In the genomic region with DNA sequence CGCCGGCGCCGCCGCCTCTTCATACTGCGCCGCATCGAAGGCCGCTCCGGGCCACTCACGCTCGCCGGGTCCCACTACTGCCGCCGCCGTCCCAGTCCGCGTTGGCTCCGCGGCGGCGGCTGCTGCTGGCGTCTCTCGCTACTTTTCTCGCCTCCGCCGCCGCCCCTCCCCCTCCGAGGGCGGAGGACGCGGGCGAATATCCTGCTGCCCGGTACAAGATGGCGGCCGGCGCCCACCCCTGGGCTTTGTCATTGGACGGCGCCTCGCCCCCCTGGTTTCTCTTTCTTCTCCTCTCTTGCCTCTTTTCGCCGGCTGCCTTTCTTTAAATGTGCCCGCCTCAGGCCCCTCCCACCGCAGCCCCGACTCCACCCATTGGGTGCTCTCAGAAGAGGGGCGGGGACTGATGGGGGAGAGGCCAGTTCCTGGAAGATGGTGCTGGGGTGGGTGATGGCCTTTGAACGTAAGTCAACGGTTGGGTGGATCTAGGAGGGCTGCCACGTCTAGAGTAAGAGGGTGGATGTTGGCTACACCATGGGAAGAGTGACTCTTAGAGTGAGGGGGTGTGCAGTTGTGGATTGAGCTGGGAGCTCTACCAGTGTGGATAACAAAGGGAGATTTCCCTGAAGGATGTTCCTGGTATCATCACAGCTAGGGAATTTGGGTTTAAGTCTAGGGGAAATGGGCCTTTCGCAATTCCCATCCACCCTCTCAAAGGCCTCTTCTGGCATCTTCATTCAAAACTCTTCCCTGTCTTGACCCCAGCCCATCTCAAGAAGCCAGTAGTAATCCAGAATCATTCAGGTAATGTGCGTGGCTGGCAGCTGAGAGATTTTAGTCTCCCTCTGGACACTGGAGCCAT, we compare ENCODE assay signal across 8 cellular contexts. TPM values are rescaled to one million over a fixed set of nuclear protein-coding genes. Genes with fewer than 3 reads are reported as not detected.
DNase-seq lines count a peak whose midpoint lies in the region; ATAC-seq, FAIRE-seq and TF ChIP-seq lines count a peak whose summit lies in the region.

A gene (minus strand): TSS at position 297 of the 859 bp plus-strand sequence. CDS start 262 bp downstream, at position 35.

- H3K4me3 ChIP-seq in GM06990 (replicated peaks; ENCODE audit: low read depth, low read length) (peak within 1 kb of the TSS; percentile 96), pancreas (peak within 1 kb of the TSS; percentile 70 to 91 (median 84)), tibial artery (peak within 1 kb of the TSS; percentile 66 to 97)

- H3K4me3 Mint-ChIP-seq in activated naive CD8-positive, alpha-beta T cell = peak within 1 kb of the TSS; percentile 95

- peak; percentile 85 for ATAC-seq in HG02588 (IDR thresholded peaks at IDR 0.05; ENCODE audit: unreplicated experiment)
- peak; percentile 81 to 92 (median 86) for ATAC-seq in pancreas

- intact Hi-C loops in head of caudate nucleus (cut with DNase I) = no loop called here
- intact Hi-C loops in pancreas (cut with DNase I) = no loop called here
- intact Hi-C loops in tibial artery (cut with DNase I; ENCODE audit: low total_unique reads) = loop anchor here (5.0 to 10.0 kb wide), 2 partner anchors 76 to 466 kb away; no protein-coding TSS in a partner anchor

- peaks cover 4% of the 10 kb centered on the region for H3K9me3 Mint-ChIP-seq in activated naive CD8-positive, alpha-beta T cell (ENCODE audit: low read depth)

- H3K4me1 Mint-ChIP-seq in activated naive CD8-positive, alpha-beta T cell (ENCODE audit: low read depth) = peaks cover 33% of the 10 kb centered on the region

- no peaks in the 10 kb centered on the region for H3K27me3 Mint-ChIP-seq in activated naive CD8-positive, alpha-beta T cell

- peaks cover 11 to 15% (median 14%) of the 10 kb centered on the region in 3 donors for H3K4me1 ChIP-seq in pancreas
- H3K4me1 ChIP-seq in tibial artery = peaks cover 0 to 33% (median 13%) of the 10 kb centered on the region in 4 donors

- DNase-seq in GM06990 (ENCODE audit: extremely low read depth, insufficient read length) = peak; percentile 94
- peak; percentile 95 for DNase-seq in NCI-H1092 treated with DMSO at 0.1 percent for 48 hours (lab: John Stamatoyannopoulos, UW)
- peak; percentile 85 for DNase-seq in SKM-1 treated with dmso at 0.1 percent for 144 hours (lab: John Stamatoyannopoulos, UW; ENCODE audit: unreplicated experiment)
- DNase-seq in head of caudate nucleus = peak; percentile 81 to 96 (median 90)
- peak; percentile 92 to 95 (median 94) for DNase-seq in pancreas
- DNase-seq in tibial artery = peak; percentile 97

- H3K9me3 ChIP-seq in pancreas (no peaks in the 10 kb centered on the region), tibial artery (no peaks in the 10 kb centered on the region)

- H3K36me3 ChIP-seq in GM06990 (ENCODE audit: control insufficient read depth, insufficient read depth, low read length) = no peaks in the 10 kb centered on the region
- no peaks in the 10 kb centered on the region for H3K36me3 ChIP-seq in pancreas
- H3K36me3 ChIP-seq in tibial artery = no peaks in the 10 kb centered on the region

- no peaks in the 10 kb centered on the region for H3K36me3 Mint-ChIP-seq in activated naive CD8-positive, alpha-beta T cell

- H3K27ac Mint-ChIP-seq in activated naive CD8-positive, alpha-beta T cell = peak within 1 kb of the TSS; percentile 96

- WGBS in pancreas, 2 donors = 4% methylated on average over 37 to 51 of the region's 51 CpGs

- peak; percentile 87 for FAIRE-seq in pancreas (lab: Jason Lieb, UNC)

- H3K27me3 ChIP-seq in GM06990 (replicated peaks; ENCODE audit: control insufficient read depth, insufficient read depth, low read length) (no peaks in the 10 kb centered on the region), pancreas (no peaks in the 10 kb centered on the region), tibial artery (no peaks in the 10 kb centered on the region)

- H3K27ac ChIP-seq in pancreas (peak within 1 kb of the TSS; percentile 80 to 95 (median 89)), tibial artery (peak within 1 kb of the TSS; percentile 93 to 99)

- TF ChIP-seq CTCF in GM06990 (IDR thresholded peaks at IDR 0.05; ENCODE audit: insufficient read depth, low read length, poor library complexity, severe bottlenecking) (no peak), pancreas (IDR thresholded peaks at IDR 0.05) (no peak), tibial artery (IDR thresholded peaks at IDR 0.05) (no peak)

RNA-seq across cellular contexts. Expression of the gene that starts here (rescaled TPM):
- total RNA-seq in pancreas = 10 to 100 TPM in 2 of 6 donors, 1 to 10 TPM in 4; 4.8 to 18.2 (median 7.9) TPM
- polyA plus RNA-seq in pancreas = 1 to 10 TPM; 4.0 to 8.6 TPM

Comparison
In these comparisons a context has a peak if more than half of its experiments do, and no peak if none do; other contexts are left out.
1. Peak in every context shown above with its lines: DNase-seq, ATAC-seq, H3K4me3 ChIP-seq and H3K27ac ChIP-seq.